Comparison of ENCODE assay signal across 24 cellular contexts in the genomic region with DNA sequence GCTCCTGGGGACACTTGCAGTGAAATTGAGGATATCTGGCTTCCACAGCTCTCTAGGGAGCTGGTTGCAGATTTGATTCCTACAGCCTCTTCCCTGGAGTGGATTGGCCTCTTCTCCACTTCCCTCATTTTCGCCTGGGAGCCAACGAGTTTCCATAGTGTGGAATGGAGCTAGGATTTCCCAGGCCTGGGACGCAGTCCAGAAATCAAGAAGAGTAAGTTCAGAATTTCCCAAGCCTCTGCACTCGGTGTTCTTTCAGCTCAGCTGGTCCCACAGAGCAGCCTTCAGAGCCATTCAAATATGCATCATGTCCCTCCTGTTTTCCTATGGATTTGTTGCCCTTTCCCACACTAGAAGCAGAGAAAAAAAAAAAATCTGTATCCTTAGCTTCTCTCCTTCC.
DNase-seq lines count a peak whose midpoint lies in the region; ATAC-seq and TF ChIP-seq lines count a peak whose summit lies in the region.
"Had no signal": no experiment of that assay in that cellular context is flagged by ENCODE, and none has a peak within 500 bp of the region (broad histone marks: within the 10 kb centered on the region; RNA-seq: fewer than 3 reads in every experiment).

No MANE protein-coding gene starts in this region.

- H3K14ac ChIP-seq in IMR-90 (replicated peaks; ENCODE audit: low read depth, low read length) (no peak overlapping the region), mesenchymal stem cell (ENCODE audit: low read length in 2 of 2) (no peak overlapping the region)

- TF ChIP-seq CTCF in IMR-90 (conservative IDR thresholded peaks at IDR 0.05; ENCODE audit: low read depth, low read length) (no peak), gastrocnemius medialis (IDR thresholded peaks at IDR 0.05 in 4 of 5, conservative IDR thresholded peaks at IDR 0.05 in 1 of 5) (no peak)

- no peak overlapping the region for H3K23ac ChIP-seq in IMR-90 (ENCODE audit: low read depth, low read length)
- no peak overlapping the region for H3K23ac ChIP-seq in mesenchymal stem cell (ENCODE audit: low read length in 2 of 2)

- H3K4me3 ChIP-seq in IMR-90 (ENCODE audit: insufficient read depth, low read depth, low read length) (no peak overlapping the region), mesenchymal stem cell (ENCODE audit: insufficient read depth in 1 of 2, low read depth in 1 of 2, low read length in 2 of 2) (no peak overlapping the region), gastrocnemius medialis (no peak overlapping the region), HAP-1 (no peak overlapping the region)
- H3K4me3 ChIP-seq: skin epidermis, tibial artery had no signal

- intact Hi-C loops in IMR-90 (cut with micrococcal nuclease) (no loop called here), gastrocnemius medialis (cut with DNase I; ENCODE audit: low total_unique reads) (no loop called here)

- H2BK120ac ChIP-seq in IMR-90 (ENCODE audit: low read depth, low read length) (no peak overlapping the region), mesenchymal stem cell (ENCODE audit: low read depth, low read length) (no peak overlapping the region)

- H3K27ac ChIP-seq in IMR-90 (ENCODE audit: insufficient read depth, low read length) (peak overlapping the region; percentile 6; the same call in 1 of the 2 replicates), mesenchymal stem cell (ENCODE audit: low read length, poor library complexity, severe bottlenecking) (no peak overlapping the region), gastrocnemius medialis (no peak overlapping the region)
- H3K27ac ChIP-seq: skin epidermis, tibial artery had no signal

- no peaks in the 10 kb centered on the region for H3K79me1 ChIP-seq in IMR-90 (ENCODE audit: low read depth in 1 of 2, low read length in 2 of 2)
- H3K79me1 ChIP-seq in mesenchymal stem cell (replicated peaks; ENCODE audit: low read length, poor library complexity, severe bottlenecking) = no peaks in the 10 kb centered on the region

- H3K9me1 ChIP-seq in IMR-90 (ENCODE audit: insufficient read depth, low read length) = peaks cover 7% of the 10 kb centered on the region

- H3K4me2 ChIP-seq in IMR-90 (ENCODE audit: low read depth, low read length) (peak overlapping the region; percentile 8; the same call in 1 of the 2 replicates), mesenchymal stem cell (ENCODE audit: low read length, poor library complexity, severe bottlenecking) (no peak overlapping the region)

- H2AK5ac ChIP-seq in IMR-90 (ENCODE audit: low read depth, low read length) = no peak overlapping the region
- H2AK5ac ChIP-seq in mesenchymal stem cell (ENCODE audit: low read length, severe bottlenecking) = no peak overlapping the region

- H3K9me3 ChIP-seq in IMR-90 (ENCODE audit: control insufficient read depth, insufficient read depth, low read length) (no peaks in the 10 kb centered on the region), mesenchymal stem cell (ENCODE audit: control insufficient read depth, low read length) (no peaks in the 10 kb centered on the region), gastrocnemius medialis (no peaks in the 10 kb centered on the region), HAP-1 (no peaks in the 10 kb centered on the region)
- H3K9me3 ChIP-seq: Caco-2, tibial artery had no signal

- TF ChIP-seq RAD21 in IMR-90 (IDR thresholded peaks at IDR 0.05; ENCODE audit: low read length) = no peak

- no peak overlapping the region for H3K56ac ChIP-seq in IMR-90 (ENCODE audit: extremely low read depth, insufficient read depth, low read length)

- peak overlapping the region; percentile 5; the same call in 1 of the 2 replicates for H3K18ac ChIP-seq in IMR-90 (ENCODE audit: low read depth, low read length)
- no peak overlapping the region for H3K18ac ChIP-seq in mesenchymal stem cell (ENCODE audit: low read depth in 1 of 2, low read length in 2 of 2)

- H4K91ac ChIP-seq in IMR-90 (ENCODE audit: insufficient read depth, low read depth, low read length) = no peak overlapping the region
- no peak overlapping the region for H4K91ac ChIP-seq in mesenchymal stem cell (ENCODE audit: low read length)

- no peak overlapping the region for H2BK12ac ChIP-seq in mesenchymal stem cell (ENCODE audit: low read length in 2 of 2)

- no peak overlapping the region for H2BK5ac ChIP-seq in IMR-90 (ENCODE audit: low read depth, low read length, poor library complexity, severe bottlenecking)
- H2BK5ac ChIP-seq in mesenchymal stem cell (ENCODE audit: low read depth, low read length, poor library complexity, severe bottlenecking) = no peak overlapping the region

- H4K5ac ChIP-seq in IMR-90 (ENCODE audit: low read depth, low read length) = no peak overlapping the region

- DNase-seq in IMR-90 (peak; percentile 11), fibroblast of peridontal ligament (ENCODE audit: extremely low read depth) (peak; percentile 15), mesenchymal stem cell (peak; percentile 14), gastrocnemius medialis (peak in 1 of 2 donors; percentile 19), HAP-1 (ENCODE audit: low spot score in 2 of 2) (no peak), NCI-H1417 treated with DMSO at 0.1 percent for 48 hours (lab: John Stamatoyannopoulos, UW) (no peak)
- DNase-seq in stimulated activated naive CD8-positive, alpha-beta T cell treated with anti-CD3 and anti-CD28 coated beads, Interleukin-15, Interleukin-2, amounts not matched to agents 100 U/mL and 50 U/mL, for 24 hours = no peak
- DNase-seq in activated CD4-positive, CD25-positive, alpha-beta regulatory T cell treated with anti-CD3 and anti-CD28 coated beads, Interleukin-2, amount 50 U/mL, for 72 hours = no peak
- DNase-seq: activated CD4-positive, CD25-positive, alpha-beta regulatory T cell; activated CD8-positive, alpha-beta T cell treated with anti-CD3 and anti-CD28 coated beads for 36 hours; amniotic stem cell; Caco-2; DMS79 treated with DMSO at 0.1 percent for 48 hours; Karpas-422; mesendoderm; NCI-H2029; NCI-H226; NCI-H774; SHP77; stimulated activated CD4-positive, alpha-beta T cell treated with anti-CD3 and anti-CD28 coated beads, Interleukin-2, amount 100 ng/mL, for 24 hours; SW 1271 had no signal

- no peaks in the 10 kb centered on the region for H4K20me1 ChIP-seq in IMR-90 (ENCODE audit: insufficient read depth, low read length)

- no peaks in the 10 kb centered on the region for H3K36me3 ChIP-seq in IMR-90 (ENCODE audit: control insufficient read depth, insufficient read depth, low read length)
- H3K36me3 ChIP-seq in mesenchymal stem cell (ENCODE audit: control insufficient read depth in 1 of 2, insufficient read depth in 2 of 2, low read depth in 1 of 2, low read length in 2 of 2) = no peaks in the 10 kb centered on the region
- H3K36me3 ChIP-seq in gastrocnemius medialis = no peaks in the 10 kb centered on the region
- no peaks in the 10 kb centered on the region for H3K36me3 ChIP-seq in HAP-1 (replicated peaks)
- H3K36me3 ChIP-seq: tibial artery had no signal

- CTCF ChIA-PET in IMR-90 (lab: Yijun Ruan, JAX) = interaction anchor here (0.7 kb wide), 1 partner anchor 865 kb away, joined by 3 read pairs; no protein-coding TSS in a partner anchor

- POLR2A ChIA-PET in IMR-90 (lab: Charles Lee; ENCODE audit: unreplicated experiment) = no interaction called here

- H2BK15ac ChIP-seq in IMR-90 (ENCODE audit: low read depth, low read length) (no peak overlapping the region), mesenchymal stem cell (ENCODE audit: low read depth, poor library complexity, severe bottlenecking) (no peak overlapping the region)

- H3K27me3 ChIP-seq in IMR-90 (ENCODE audit: control insufficient read depth, insufficient read depth, low read length) = no peaks in the 10 kb centered on the region; the same call in 1 of the 2 replicates
- H3K27me3 ChIP-seq in mesenchymal stem cell (ENCODE audit: control insufficient read depth in 1 of 2, insufficient read depth in 1 of 2, low read length in 2 of 2) = peaks cover 0 to 15% of the 10 kb centered on the region in 2 experiments
- H3K27me3 ChIP-seq in gastrocnemius medialis = no peaks in the 10 kb centered on the region
- H3K27me3 ChIP-seq in HAP-1 (ENCODE audit: low read depth) = 0 out of 2 replicates have a peak, but pooled peaks cover 2% of the 10 kb centered on the region
- H3K27me3 ChIP-seq: tibial artery had no signal

- H3K9ac ChIP-seq in IMR-90 (ENCODE audit: low read depth, low read length) (no peak overlapping the region), mesenchymal stem cell (ENCODE audit: low read length) (no peak overlapping the region)

- H3K4ac ChIP-seq in IMR-90 (ENCODE audit: low read depth, low read length) (no peak overlapping the region), mesenchymal stem cell (ENCODE audit: low read depth in 1 of 2, low read length in 2 of 2) (no peak overlapping the region)

- in situ Hi-C loops in IMR-90 (cut with MboI; ENCODE audit: low sequenced_read_pairs) (no loop called here), gastrocnemius medialis (cut with MboI; ENCODE audit: low sequenced_read_pairs in 4 of 4) (no loop called here), HAP-1 (cut with MboI; ENCODE audit: low sequenced_read_pairs) (no loop called here)

- no CpG with 5 or more reads among the region's 4 CpGs for WGBS in IMR-90 (ENCODE audit: extremely low coverage in 2 of 2, insufficient read length in 1 of 2), 2 experiments
- 89% methylated on average over 4 of the region's 4 CpGs for WGBS in mesenchymal stem cell

- H2AFZ ChIP-seq in IMR-90 (replicated peaks; ENCODE audit: low read length, poor library complexity) (no peak overlapping the region), mesenchymal stem cell (ENCODE audit: low read depth, low read length) (no peak overlapping the region)

- no TSS peak for BruUV-seq in IMR-90 (replicated peaks; lab: Mats Ljungman, UMichigan)

- ATAC-seq in IMR-90 (ENCODE audit: low read depth) (peak; percentile 43), gastrocnemius medialis (peak; percentile 36 to 46)
- ATAC-seq in stimulated activated naive CD8-positive, alpha-beta T cell treated with anti-CD3 and anti-CD28 coated beads, Interleukin-15, Interleukin-2, amounts not matched to agents 100 U/mL and 50 U/mL, for 24 hours = no peak
- ATAC-seq: activated CD8-positive, alpha-beta T cell treated with anti-CD3 and anti-CD28 coated beads for 36 hours; stimulated activated memory B cell treated with anti-CD40 and anti-IgM and Interleukin-4, amounts not matched to agents 10 μg/mL and 1 μg/mL and 100 μg/mL, for 72 hours had no signal

- TF ChIP-seq POLR2A in IMR-90 (IDR thresholded peaks at IDR 0.05; ENCODE audit: low read depth, low read length) (no peak), gastrocnemius medialis (IDR thresholded peaks at IDR 0.05) (no peak)

- no peak overlapping the region for H4K8ac ChIP-seq in IMR-90 (ENCODE audit: low read depth in 2 of 2, low read length in 2 of 2)
- no peak overlapping the region for H4K8ac ChIP-seq in mesenchymal stem cell (ENCODE audit: low read length)

- no peak overlapping the region for H2BK20ac ChIP-seq in IMR-90 (ENCODE audit: low read depth, low read length)

- dilution Hi-C loops in IMR-90 (cut with HindIII; ENCODE audit: low sequenced_read_pairs, unreplicated experiment) = no loop called here

- H3K4me1 ChIP-seq in IMR-90 (ENCODE audit: control insufficient read depth, insufficient read depth, low read length) (peaks cover 9% of the 10 kb centered on the region), mesenchymal stem cell (ENCODE audit: control insufficient read depth, insufficient read depth, low read depth, low read length) (no peaks in the 10 kb centered on the region), gastrocnemius medialis (peaks cover 0 to 4% of the 10 kb centered on the region in 2 donors), HAP-1 (no peaks in the 10 kb centered on the region)
- H3K4me1 ChIP-seq: Caco-2 had no signal

- no peak overlapping the region for H2AK9ac ChIP-seq in IMR-90 (replicated peaks; ENCODE audit: low read depth, low read length, poor library complexity)

Comparison
In these comparisons a context has a peak if more than half of its experiments do, and no peak if none do; other contexts are left out.
1. DNase-seq: peak in IMR-90 (single experiment), fibroblast of peridontal ligament (single experiment) and mesenchymal stem cell (single experiment); none in HAP-1 (0 of 2), stimulated activated naive CD8-positive, alpha-beta T cell treated with anti-CD3 and anti-CD28 coated beads, Interleukin-15, Interleukin-2, amounts not matched to agents 100 U/mL and 50 U/mL, for 24 hours (single experiment), NCI-H1417 treated with DMSO at 0.1 percent for 48 hours (single experiment) and activated CD4-positive, CD25-positive, alpha-beta regulatory T cell treated with anti-CD3 and anti-CD28 coated beads, Interleukin-2, amount 50 U/mL, for 72 hours (single experiment).